ENCODE assay signal across 15 cellular contexts in the genomic region with DNA sequence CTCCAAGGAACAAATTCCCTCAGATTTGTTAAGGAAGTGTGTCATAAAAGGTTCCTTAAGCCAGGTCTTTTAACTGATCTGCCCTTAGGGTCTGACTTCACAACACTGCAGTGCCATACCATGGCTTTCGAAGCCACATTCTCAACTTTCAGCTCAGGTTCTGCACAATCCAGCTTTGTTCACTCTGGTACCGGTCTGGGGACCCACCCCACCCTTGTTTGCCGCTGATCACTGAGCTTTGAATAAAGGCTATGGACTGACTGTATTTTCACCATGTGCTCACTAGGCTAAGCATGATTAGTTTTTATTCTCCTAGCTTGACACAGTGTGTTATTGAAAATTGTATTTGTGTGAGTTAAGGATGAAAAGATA. TPM values are rescaled to one million over a fixed set of nuclear protein-coding genes. Genes with fewer than 3 reads are reported as not detected.
DNase-seq lines count a peak whose midpoint lies in the region; ATAC-seq and TF ChIP-seq lines count a peak whose summit lies in the region.
"Had no signal": no experiment of that assay in that cellular context is flagged by ENCODE, and none has a peak within 500 bp of the region (broad histone marks: within the 10 kb centered on the region; RNA-seq: fewer than 3 reads in every experiment).

No MANE protein-coding gene starts in this region.

- H3K9ac ChIP-seq in SK-N-MC (ENCODE audit: insufficient read length) = peak overlapping the region; percentile 14

- peak; percentile 56 for DNase-seq in ELF-1 (ENCODE audit: low read depth, low spot score)
- no peak for DNase-seq in SK-N-MC (ENCODE audit: low read depth, low spot score)
- peak; percentile 29 for DNase-seq in left kidney (ENCODE audit: low read depth, low spot score)
- DNase-seq in gastrocnemius medialis = no peak
- no peak for DNase-seq in activated T-helper 1 cell treated with anti-CD3 and anti-CD28 coated beads, Interleukin-12 subunit alpha, Interleukin-12 subunit beta, Interleukin-2, Interleukin-4 antibody, amounts not matched to agents 30 ng/mL and 10 ng/mL and 1 ng/mL, durations not matched to agents 14 hours and 24 hours and 36 hours (ENCODE audit: low spot score)
- no peak for DNase-seq in left ventricle myocardium superior
- DNase-seq in ACHN = no peak
- DNase-seq: DMS53, Karpas-422, NCI-H1417, NCI-H446 treated with DMSO at 0.1 percent for 48 hours had no signal

- H3K4me1 Mint-ChIP-seq in activated T-helper 1 cell treated with anti-CD3 and anti-CD28 coated beads, Interleukin-12 subunit alpha, Interleukin-12 subunit beta, Interleukin-2, Interleukin-4 antibody, amounts not matched to agents 30 ng/mL and 10 ng/mL and 1 ng/mL, durations not matched to agents 14 hours and 24 hours and 36 hours (ENCODE audit: low read depth) = peaks cover 22% of the 10 kb centered on the region

- H3K27ac ChIP-seq in SK-N-MC (no peak overlapping the region), gastrocnemius medialis (peak overlapping the region; percentile 11 to 70 (median 45))
- H3K27ac ChIP-seq: gastroesophageal sphincter had no signal

- H3K36me3 Mint-ChIP-seq in activated T-helper 1 cell treated with anti-CD3 and anti-CD28 coated beads, Interleukin-12 subunit alpha, Interleukin-12 subunit beta, Interleukin-2, Interleukin-4 antibody, amounts not matched to agents 30 ng/mL and 10 ng/mL and 1 ng/mL, durations not matched to agents 14 hours and 24 hours and 36 hours (ENCODE audit: low read depth) = peaks cover 23% of the 10 kb centered on the region

- ATAC-seq in gastrocnemius medialis = no peak
- no peak for ATAC-seq in left ventricle myocardium superior
- ATAC-seq in GM18511 (IDR thresholded peaks at IDR 0.05; ENCODE audit: unreplicated experiment) = no peak
- ATAC-seq: SK-N-SH treated with all-trans-retinoic acid at 6 μM for 48 hours had no signal

- intact Hi-C loops in gastrocnemius medialis (cut with DNase I; ENCODE audit: low total_unique reads) (no loop called here), left ventricle myocardium superior (cut with micrococcal nuclease) (no loop called here)
- intact Hi-C loops in activated T-helper 1 cell treated with anti-CD3 and anti-CD28 coated beads, Interleukin-12 subunit alpha, Interleukin-12 subunit beta, Interleukin-2, Interleukin-4 antibody, amounts not matched to agents 30 ng/mL and 10 ng/mL and 1 ng/mL, durations not matched to agents 14 hours and 24 hours and 36 hours (cut with micrococcal nuclease) = no loop called here

- H3K9me3 ChIP-seq in SK-N-MC (ENCODE audit: low read depth, low read length) (no peaks in the 10 kb centered on the region), gastrocnemius medialis (no peaks in the 10 kb centered on the region)
- H3K9me3 ChIP-seq: gastroesophageal sphincter had no signal

- no peaks in the 10 kb centered on the region for H3K27me3 ChIP-seq in gastrocnemius medialis
- H3K27me3 ChIP-seq: gastroesophageal sphincter had no signal

- H3K4me3 Mint-ChIP-seq in activated T-helper 1 cell treated with anti-CD3 and anti-CD28 coated beads, Interleukin-12 subunit alpha, Interleukin-12 subunit beta, Interleukin-2, Interleukin-4 antibody, amounts not matched to agents 30 ng/mL and 10 ng/mL and 1 ng/mL, durations not matched to agents 14 hours and 24 hours and 36 hours = no peak overlapping the region
- H3K4me3 Mint-ChIP-seq: activated naive CD4-positive, alpha-beta T cell treated with anti-CD3 and anti-CD28 coated beads, Interleukin-2, amount 50 U/mL, for 24 hours had no signal

- H3K4me3 ChIP-seq in SK-N-MC = no peak overlapping the region
- H3K4me3 ChIP-seq in gastrocnemius medialis = no peak overlapping the region
- H3K4me3 ChIP-seq: gastroesophageal sphincter had no signal

- no peak overlapping the region for H3K27ac Mint-ChIP-seq in activated T-helper 1 cell treated with anti-CD3 and anti-CD28 coated beads, Interleukin-12 subunit alpha, Interleukin-12 subunit beta, Interleukin-2, Interleukin-4 antibody, amounts not matched to agents 30 ng/mL and 10 ng/mL and 1 ng/mL, durations not matched to agents 14 hours and 24 hours and 36 hours

- peaks cover 51 to 63% of the 10 kb centered on the region in 2 donors for H3K4me1 ChIP-seq in gastrocnemius medialis

- TF ChIP-seq CTCF in gastrocnemius medialis (IDR thresholded peaks at IDR 0.05 in 4 of 5, conservative IDR thresholded peaks at IDR 0.05 in 1 of 5) = no peak

- TF ChIP-seq POLR2A in gastrocnemius medialis (IDR thresholded peaks at IDR 0.05) = no peak

- H3K27me3 Mint-ChIP-seq in activated T-helper 1 cell treated with anti-CD3 and anti-CD28 coated beads, Interleukin-12 subunit alpha, Interleukin-12 subunit beta, Interleukin-2, Interleukin-4 antibody, amounts not matched to agents 30 ng/mL and 10 ng/mL and 1 ng/mL, durations not matched to agents 14 hours and 24 hours and 36 hours (ENCODE audit: insufficient read depth) = no peaks in the 10 kb centered on the region
- H3K27me3 Mint-ChIP-seq: activated naive CD4-positive, alpha-beta T cell treated with anti-CD3 and anti-CD28 coated beads, Interleukin-2, amount 50 U/mL, for 24 hours had no signal

- H3K9me3 Mint-ChIP-seq in activated T-helper 1 cell treated with anti-CD3 and anti-CD28 coated beads, Interleukin-12 subunit alpha, Interleukin-12 subunit beta, Interleukin-2, Interleukin-4 antibody, amounts not matched to agents 30 ng/mL and 10 ng/mL and 1 ng/mL, durations not matched to agents 14 hours and 24 hours and 36 hours = no peaks in the 10 kb centered on the region
- H3K9me3 Mint-ChIP-seq: activated naive CD4-positive, alpha-beta T cell treated with anti-CD3 and anti-CD28 coated beads, Interleukin-2, amount 50 U/mL, for 24 hours had no signal

- H3K36me3 ChIP-seq in SK-N-MC (ENCODE audit: insufficient read depth, low read length) (peaks cover 45% of the 10 kb centered on the region), gastrocnemius medialis (peaks cover 0 to 43% of the 10 kb centered on the region in 2 donors)

- in situ Hi-C loops in gastrocnemius medialis (cut with MboI; ENCODE audit: low sequenced_read_pairs in 4 of 4) = no loop called here
- in situ Hi-C loops in ACHN (cut with HindIII; ENCODE audit: low pct_ligation_motif_present, low pct_unique_long_range_greater_than_20kb, low sequenced_read_pairs) = no loop called here

RNA-seq across cellular contexts. Expression of a gene that starts 15.9 kb away (rescaled TPM):
- total RNA-seq in gastrocnemius medialis (10 to 100 TPM; 26.7 to 39.3 (median 34.1) TPM), left ventricle myocardium superior (89.7 TPM)
- 139 and 147 TPM in 2 replicates for total RNA-seq in activated T-helper 1 cell treated with anti-CD3 and anti-CD28 coated beads, Interleukin-12 subunit alpha, Interleukin-12 subunit beta, Interleukin-2, Interleukin-4 antibody, amounts not matched to agents 30 ng/mL and 10 ng/mL and 1 ng/mL, durations not matched to agents 14 hours and 24 hours and 36 hours

RNA-seq across cellular contexts. Expression of a gene that starts 18.0 kb away (rescaled TPM):
- total RNA-seq in gastrocnemius medialis = 10 to 100 TPM; 26.6 to 65.2 (median 55.1) TPM
- total RNA-seq in activated T-helper 1 cell treated with anti-CD3 and anti-CD28 coated beads, Interleukin-12 subunit alpha, Interleukin-12 subunit beta, Interleukin-2, Interleukin-4 antibody, amounts not matched to agents 30 ng/mL and 10 ng/mL and 1 ng/mL, durations not matched to agents 14 hours and 24 hours and 36 hours = 70.1 and 87.1 TPM in 2 replicates
- 72.2 TPM for total RNA-seq in left ventricle myocardium superior

RNA-seq across cellular contexts. Expression of a gene that starts 39.9 kb away (rescaled TPM):
- under 1 TPM in 2 of 4 donors, not detected in 2; 0.09 to 0.87 TPM for total RNA-seq in gastrocnemius medialis
- 0.99 and 1.1 TPM in 2 replicates for total RNA-seq in activated T-helper 1 cell treated with anti-CD3 and anti-CD28 coated beads, Interleukin-12 subunit alpha, Interleukin-12 subunit beta, Interleukin-2, Interleukin-4 antibody, amounts not matched to agents 30 ng/mL and 10 ng/mL and 1 ng/mL, durations not matched to agents 14 hours and 24 hours and 36 hours
- total RNA-seq in left ventricle myocardium superior = 5.6 TPM

RNA-seq across cellular contexts. Expression of a gene that starts 51.2 kb away (rescaled TPM):
- total RNA-seq in gastrocnemius medialis (10 to 100 TPM; 26.8 to 78.5 (median 40.2) TPM), left ventricle myocardium superior (106 TPM)
- total RNA-seq in activated T-helper 1 cell treated with anti-CD3 and anti-CD28 coated beads, Interleukin-12 subunit alpha, Interleukin-12 subunit beta, Interleukin-2, Interleukin-4 antibody, amounts not matched to agents 30 ng/mL and 10 ng/mL and 1 ng/mL, durations not matched to agents 14 hours and 24 hours and 36 hours = 383 and 388 TPM in 2 replicates

Comparison
In these comparisons a context has a peak if more than half of its experiments do, and no peak if none do; other contexts are left out.
1. DNase-seq: peak in ELF-1 (single experiment) and left kidney (single experiment); none in SK-N-MC (single experiment), gastrocnemius medialis (0 of 2), activated T-helper 1 cell treated with anti-CD3 and anti-CD28 coated beads, Interleukin-12 subunit alpha, Interleukin-12 subunit beta, Interleukin-2, Interleukin-4 antibody, amounts not matched to agents 30 ng/mL and 10 ng/mL and 1 ng/mL, durations not matched to agents 14 hours and 24 hours and 36 hours (single experiment), left ventricle myocardium superior (single experiment) and ACHN (single experiment).